1 cellular context compared by ENCODE assay signal in the genomic region with DNA sequence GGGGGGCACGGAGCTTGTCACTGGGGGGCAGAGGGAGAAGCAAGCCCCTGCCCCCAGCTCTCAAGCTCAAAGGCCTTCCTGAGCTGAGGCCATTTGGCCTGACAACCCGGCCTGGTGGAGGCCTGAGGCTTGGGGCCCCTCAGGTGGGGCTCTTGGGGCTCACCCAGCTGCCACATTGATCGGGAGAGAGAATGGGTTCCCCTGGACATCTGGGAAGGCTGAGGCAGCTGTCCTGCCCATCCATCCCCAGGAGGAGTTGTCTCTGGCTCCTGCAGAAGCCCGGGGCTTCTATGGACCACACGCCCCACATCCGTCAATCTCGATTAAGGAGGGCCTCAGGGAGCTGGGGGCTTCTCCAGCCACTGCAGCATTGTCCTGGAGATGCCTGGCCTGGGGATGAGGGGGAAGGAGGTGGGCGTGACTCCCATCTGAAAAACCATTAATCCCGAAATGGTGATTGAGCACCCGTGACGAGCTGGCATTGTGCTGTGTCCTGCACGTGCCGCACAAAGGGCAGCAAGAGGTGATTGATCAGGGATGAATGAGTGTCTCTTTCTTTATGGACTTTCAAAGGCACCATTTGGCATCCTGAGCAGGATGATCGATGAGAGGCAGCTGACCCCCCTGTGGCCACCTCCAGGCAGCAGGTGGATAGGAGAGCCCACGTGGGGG.
TF ChIP-seq lines count a peak whose summit lies in the region.

No MANE protein-coding gene starts in this region.

TF ChIP-seq in endothelial cell of umbilical vein, 7 proteins besides CTCF, POLR2A, EP300 and RAD21:
- no peak for TF ChIP-seq JUN (IDR thresholded peaks at IDR 0.05; ENCODE audit: borderline replicate concordance, insufficient read depth, insufficient read length, low read depth)
- TF ChIP-seq GATA2 (IDR thresholded peaks at IDR 0.05; ENCODE audit: insufficient read depth, insufficient read length, low read depth, low read length) = no peak
- TF ChIP-seq POLR2AphosphoS5 (IDR thresholded peaks at IDR 0.05; ENCODE audit: insufficient read depth, low read depth, low read length) = no peak
- no peak for TF ChIP-seq EZH2 (IDR thresholded peaks at IDR 0.05; ENCODE audit: borderline replicate concordance, low read depth, low read length, severe bottlenecking)
- TF ChIP-seq, protein P1, sequence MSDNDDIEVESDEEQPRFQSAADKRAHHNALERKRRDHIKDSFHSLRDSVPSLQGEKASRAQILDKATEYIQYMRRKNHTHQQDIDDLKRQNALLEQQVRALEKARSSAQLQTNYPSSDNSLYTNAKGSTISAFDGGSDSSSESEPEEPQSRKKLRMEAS (IDR thresholded peaks at IDR 0.05; ENCODE audit: insufficient read depth, insufficient read length) = no peak
- TF ChIP-seq FOS (IDR thresholded peaks at IDR 0.05; ENCODE audit: borderline replicate concordance, insufficient read depth, low read length) = no peak
- no peak for TF ChIP-seq MYC (IDR thresholded peaks at IDR 0.05; ENCODE audit: low read depth, low read length)
